In the genomic region with DNA sequence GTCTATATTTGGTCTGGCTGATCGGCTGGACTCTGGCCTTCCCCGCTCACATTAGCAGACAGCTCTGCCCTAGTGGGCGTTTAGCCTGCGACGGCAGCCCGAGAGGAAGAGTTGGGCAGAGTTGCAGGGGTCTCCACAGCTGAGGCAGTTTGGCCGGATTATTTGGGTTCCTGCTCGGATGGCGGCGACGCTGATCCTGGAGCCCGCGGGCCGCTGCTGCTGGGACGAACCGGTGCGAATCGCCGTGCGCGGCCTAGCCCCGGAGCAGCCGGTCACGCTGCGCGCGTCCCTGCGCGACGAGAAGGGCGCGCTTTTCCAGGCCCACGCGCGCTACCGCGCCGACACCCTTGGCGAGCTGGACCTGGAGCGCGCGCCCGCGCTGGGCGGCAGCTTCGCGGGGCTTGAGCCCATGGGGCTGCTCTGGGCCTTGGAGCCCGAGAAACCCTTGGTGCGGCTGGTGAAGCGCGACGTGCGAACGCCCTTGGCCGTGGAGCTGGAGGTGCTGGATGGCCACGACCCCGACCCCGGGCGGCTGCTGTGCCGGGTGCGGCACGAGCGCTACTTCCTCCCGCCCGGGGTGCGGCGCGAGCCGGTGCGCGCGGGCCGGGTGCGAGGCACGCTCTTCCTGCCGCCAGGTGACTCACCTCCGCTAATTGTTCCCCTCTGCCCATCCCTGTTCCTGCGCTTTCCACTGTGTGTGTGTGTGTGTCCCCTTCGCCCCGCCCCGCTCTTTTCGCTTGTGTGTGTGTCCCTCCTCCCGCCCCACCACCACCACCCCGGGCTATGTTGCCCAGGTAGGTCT, we compare ENCODE assay signal across 9 cellular contexts. TPM values are rescaled to one million over a fixed set of nuclear protein-coding genes. Genes with fewer than 3 reads are reported as not detected.
DNase-seq lines count a peak whose midpoint lies in the region; ATAC-seq and TF ChIP-seq lines count a peak whose summit lies in the region.
"Not testable (repeated sequence)": the region's sequence is repeated elsewhere in the genome, so short reads cannot be mapped to it uniquely, and the experiment has no call there.
"Had no signal": no experiment of that assay in that cellular context is flagged by ENCODE, and none has a peak within 500 bp of the region (broad histone marks: within the 10 kb centered on the region; RNA-seq: fewer than 3 reads in every experiment).

No MANE protein-coding gene starts in this region.

- H3K4ac ChIP-seq in mesendoderm (ENCODE audit: low read depth, low read length): not testable (repeated sequence)

- peak overlapping the region; percentile 15 for H3K23ac ChIP-seq in mesendoderm (ENCODE audit: low read length)

- H3K27me3 Mint-ChIP-seq in activated CD8-positive, alpha-beta T cell treated with anti-CD3 and anti-CD28 coated beads for 36 hours: not testable (repeated sequence)

- H2AK5ac ChIP-seq in mesendoderm (ENCODE audit: low read length): not testable (repeated sequence)

- H2BK5ac ChIP-seq in mesendoderm (ENCODE audit: low read length): not testable (repeated sequence)

- H3K79me1 ChIP-seq in mesendoderm (ENCODE audit: low read length): not testable (repeated sequence)

- H3K4me1 Mint-ChIP-seq in activated CD8-positive, alpha-beta T cell treated with anti-CD3 and anti-CD28 coated beads for 36 hours (ENCODE audit: low read depth): not testable (repeated sequence)

- not testable (repeated sequence) for TF ChIP-seq POLR2A in breast epithelium (IDR thresholded peaks at IDR 0.05)
- TF ChIP-seq POLR2A in uterus (IDR thresholded peaks at IDR 0.05): peak in 1 of 2 donors; percentile 8

- H3K27ac ChIP-seq in breast epithelium (peak overlapping the region in 1 of 2 donors; percentile 94), cardiac muscle cell (peak overlapping the region; percentile 60), uterus (peak overlapping the region in 1 of 2 donors; percentile 93)
- not testable (repeated sequence) for H3K27ac ChIP-seq in mesendoderm (ENCODE audit: low read depth, low read length)

- H4K5ac ChIP-seq in mesendoderm (ENCODE audit: low read length): not testable (repeated sequence)

- H2BK120ac ChIP-seq in mesendoderm (ENCODE audit: low read depth, low read length): not testable (repeated sequence)

- H3K9ac ChIP-seq in mesendoderm (ENCODE audit: low read length): peak overlapping the region; percentile 76
- peak overlapping the region; percentile 63 for H3K9ac ChIP-seq in skeletal muscle satellite cell (ENCODE audit: low read depth, low read length)

- not testable (repeated sequence) for H2BK15ac ChIP-seq in mesendoderm (replicated peaks; ENCODE audit: low read depth)

- not testable (repeated sequence) for H3K4me1 ChIP-seq in breast epithelium; cardiac muscle cell (ENCODE audit: low read depth); mesendoderm (ENCODE audit: control insufficient read depth, low read depth, low read length); skeletal muscle satellite cell (ENCODE audit: control insufficient read depth, insufficient read depth, low read length); uterus

- not testable (repeated sequence) for H3K9me3 ChIP-seq in breast epithelium; cardiac muscle cell (ENCODE audit: low read depth); skeletal muscle satellite cell (replicated peaks; ENCODE audit: low read length); uterus

- peak overlapping the region; percentile 39 for H3K4me3 ChIP-seq in GM12864 (ENCODE audit: low read depth, low read length)
- H3K4me3 ChIP-seq in breast epithelium: peak overlapping the region in 2 of 3 donors; percentile 33 to 70
- H3K4me3 ChIP-seq in cardiac muscle cell: peak overlapping the region; percentile 6
- H3K4me3 ChIP-seq in mesendoderm (ENCODE audit: low read length): peak overlapping the region; percentile 19
- peak overlapping the region; percentile 64 for H3K4me3 ChIP-seq in skeletal muscle satellite cell (ENCODE audit: low read length)
- H3K4me3 ChIP-seq in uterus: peak overlapping the region in 1 of 2 donors; percentile 53

- H3K79me2 ChIP-seq in mesendoderm (ENCODE audit: control insufficient read depth, insufficient read depth, low read length): not testable (repeated sequence)

- H3K4me2 ChIP-seq in mesendoderm (ENCODE audit: low read length): peak overlapping the region; percentile 42
- peak overlapping the region; percentile 61 for H3K4me2 ChIP-seq in skeletal muscle satellite cell (ENCODE audit: low read length)

- not testable (repeated sequence) for H3K27me3 ChIP-seq in breast epithelium; cardiac muscle cell; mesendoderm (ENCODE audit: insufficient read depth, low read length, poor library complexity); skeletal muscle satellite cell (ENCODE audit: control insufficient read depth, insufficient read depth, low read length); uterus

- not testable (repeated sequence) for TF ChIP-seq CTCF in GM12864 (IDR thresholded peaks at IDR 0.05; ENCODE audit: low read depth, low read length, missing control alignments); activated CD8-positive, alpha-beta T cell treated with anti-CD3 and anti-CD28 coated beads for 36 hours (IDR thresholded peaks at IDR 0.05); breast epithelium (IDR thresholded peaks at IDR 0.05); cardiac muscle cell (IDR thresholded peaks at IDR 0.05; ENCODE audit: low read depth, low read length); uterus (IDR thresholded peaks at IDR 0.05)

- H4K8ac ChIP-seq in mesendoderm (ENCODE audit: low read depth, low read length): not testable (repeated sequence)

- peak; percentile 30 for ATAC-seq in activated CD8-positive, alpha-beta T cell treated with anti-CD3 and anti-CD28 coated beads for 36 hours

- WGBS in mesendoderm (ENCODE audit: extremely low coverage, insufficient coverage, low lambda C conversion rate): no CpG with 5 or more reads among the region's 84 CpGs

- not testable (repeated sequence) for H3K36me3 Mint-ChIP-seq in activated CD8-positive, alpha-beta T cell treated with anti-CD3 and anti-CD28 coated beads for 36 hours (ENCODE audit: low read depth)

- not testable (repeated sequence) for H3K36me3 ChIP-seq in breast epithelium; cardiac muscle cell; mesendoderm (ENCODE audit: control insufficient read depth, insufficient read depth, low read length); skeletal muscle satellite cell (ENCODE audit: insufficient read depth, low read length); uterus

- peak overlapping the region; percentile 93 for H3K56ac ChIP-seq in mesendoderm (ENCODE audit: low read length)

- H3K9me3 Mint-ChIP-seq in activated CD8-positive, alpha-beta T cell treated with anti-CD3 and anti-CD28 coated beads for 36 hours: not testable (repeated sequence)

- not testable (repeated sequence) for H3K27ac Mint-ChIP-seq in activated CD8-positive, alpha-beta T cell treated with anti-CD3 and anti-CD28 coated beads for 36 hours

- POLR2A ChIA-PET in activated CD8-positive, alpha-beta T cell treated with anti-CD3 and anti-CD28 coated beads for 36 hours (lab: Charles Lee): not testable (repeated sequence)

- CTCF ChIA-PET in activated CD8-positive, alpha-beta T cell treated with anti-CD3 and anti-CD28 coated beads for 36 hours (lab: Charles Lee): not testable (repeated sequence)

- H3K18ac ChIP-seq in mesendoderm (ENCODE audit: low read length): peak overlapping the region; percentile 56

- not testable (repeated sequence) for DNase-seq in GM12864 (ENCODE audit: low read depth)
- DNase-seq in NCI-H2227 treated with DMSO at 0.1 percent for 48 hours (lab: John Stamatoyannopoulos, UW) (peak; percentile 23), breast epithelium (ENCODE audit: low spot score in 2 of 2) (peak in 1 of 2 donors; percentile 69), cardiac muscle cell (ENCODE audit: low read depth in 1 of 2, low spot score in 1 of 2) (peak in 1 of 2 donors; percentile 14), mesendoderm (peak; percentile 91), uterus (peak; percentile 62 to 65)
- DNase-seq in activated CD8-positive, alpha-beta T cell treated with anti-CD3 and anti-CD28 coated beads for 36 hours: peak; percentile 13

- intact Hi-C loops in activated CD8-positive, alpha-beta T cell treated with anti-CD3 and anti-CD28 coated beads for 36 hours (cut with micrococcal nuclease); breast epithelium (cut with DNase I; ENCODE audit: low total_unique reads); uterus (cut with DNase I; ENCODE audit: low total_unique reads): not testable (repeated sequence)

- peak overlapping the region; percentile 44 for H3K4me3 Mint-ChIP-seq in activated CD8-positive, alpha-beta T cell treated with anti-CD3 and anti-CD28 coated beads for 36 hours

RNA-seq across cellular contexts. Expression of a gene that starts 0.5 kb away (rescaled TPM):
- 1 to 10 TPM; 1.2 to 1.3 TPM for total RNA-seq in activated CD8-positive, alpha-beta T cell treated with anti-CD3 and anti-CD28 coated beads for 36 hours
- total RNA-seq in breast epithelium (10 to 100 TPM in 2 of 3 donors, 1 to 10 TPM in 1; 3.7 to 10.9 (median 10.5) TPM), cardiac muscle cell (5.8 and 8.3 TPM in 2 replicates), uterus (1 to 10 TPM; 1.2 to 8.2 (median 4.2) TPM)
- 7.1 and 8.7 TPM in 2 replicates for polyA plus RNA-seq in cardiac muscle cell
- 0.97 TPM for polyA plus RNA-seq in mesendoderm (2013, experiment 1 of 2)
- polyA plus RNA-seq in mesendoderm (2013, experiment 2 of 2): 0.64 TPM
- total RNA-seq in skeletal muscle satellite cell (2012; rRNA removed): 3.3 and 4.1 TPM in 2 replicates

RNA-seq across cellular contexts. Expression of a gene that starts 21.3 kb away (rescaled TPM):
- total RNA-seq in activated CD8-positive, alpha-beta T cell treated with anti-CD3 and anti-CD28 coated beads for 36 hours: not detected
- under 1 TPM; 0.59 to 0.98 (median 0.64) TPM for total RNA-seq in breast epithelium
- 0.14 and 0.21 TPM in 2 replicates for total RNA-seq in cardiac muscle cell
- polyA plus RNA-seq in cardiac muscle cell: 1.3 and 1.8 TPM in 2 replicates
- polyA plus RNA-seq in mesendoderm (2013, experiment 1 of 2): 0.21 TPM
- 0.45 TPM for polyA plus RNA-seq in mesendoderm (2013, experiment 2 of 2)
- total RNA-seq in skeletal muscle satellite cell (2012; rRNA removed): not detected in 2 replicates
- under 1 TPM in 2 of 4 donors, not detected in 2; 0.48 to 0.82 TPM for total RNA-seq in uterus
- total RNA-seq: activated naive CD4-positive, alpha-beta T cell treated with anti-CD3 and anti-CD28 coated beads for 36 hours had no signal

RNA-seq across cellular contexts. Expression of a gene that starts 31.6 kb away (rescaled TPM):
- 1 to 10 TPM; 4.9 to 6.3 TPM for total RNA-seq in activated CD8-positive, alpha-beta T cell treated with anti-CD3 and anti-CD28 coated beads for 36 hours
- total RNA-seq in breast epithelium (10 to 100 TPM; 44.0 to 70.1 (median 45.8) TPM), cardiac muscle cell (84.0 and 92.4 TPM in 2 replicates), uterus (10 to 100 TPM; 25.4 to 48.8 (median 46.1) TPM)
- 67.1 and 84.3 TPM in 2 replicates for polyA plus RNA-seq in cardiac muscle cell
- 2.5 TPM for polyA plus RNA-seq in mesendoderm (2013, experiment 1 of 2)
- polyA plus RNA-seq in mesendoderm (2013, experiment 2 of 2): 2.5 TPM
- 26.0 and 29.7 TPM in 2 replicates for total RNA-seq in skeletal muscle satellite cell (2012; rRNA removed)

RNA-seq across cellular contexts. Expression of a gene that starts 46.7 kb away (rescaled TPM):
- total RNA-seq in activated CD8-positive, alpha-beta T cell treated with anti-CD3 and anti-CD28 coated beads for 36 hours: 10 to 100 TPM; 14.2 to 15.2 TPM
- total RNA-seq in breast epithelium: 10 to 100 TPM; 10.9 to 20.5 (median 18.0) TPM
- total RNA-seq in cardiac muscle cell: 32.0 and 34.4 TPM in 2 replicates
- polyA plus RNA-seq in cardiac muscle cell: 20.3 and 24.7 TPM in 2 replicates
- polyA plus RNA-seq in mesendoderm (2013, experiment 1 of 2): 15.2 TPM
- polyA plus RNA-seq in mesendoderm (2013, experiment 2 of 2): 15.3 TPM
- total RNA-seq in skeletal muscle satellite cell (2012; rRNA removed): 21.4 and 21.5 TPM in 2 replicates
- 10 to 100 TPM; 12.3 to 32.1 (median 17.7) TPM for total RNA-seq in uterus

RNA-seq across cellular contexts. Expression of a gene that starts 54.2 kb away (rescaled TPM):
- 1 to 10 TPM; 1.8 to 2.2 TPM for total RNA-seq in activated CD8-positive, alpha-beta T cell treated with anti-CD3 and anti-CD28 coated beads for 36 hours
- total RNA-seq in breast epithelium: 1 to 10 TPM; 2.8 to 5.9 (median 3.7) TPM
- total RNA-seq in cardiac muscle cell: 0.24 and 0.42 TPM in 2 replicates
- polyA plus RNA-seq in cardiac muscle cell: 0.32 and 0.61 TPM in 2 replicates
- 0.87 TPM for polyA plus RNA-seq in mesendoderm (2013, experiment 1 of 2)
- 0.80 TPM for polyA plus RNA-seq in mesendoderm (2013, experiment 2 of 2)
- total RNA-seq in skeletal muscle satellite cell (2012; rRNA removed): 0.25 and 0.44 TPM in 2 replicates
- 1 to 10 TPM in 1 of 4 donors, under 1 TPM in 1, not detected in 2; 0.61 to 1.5 TPM for total RNA-seq in uterus
